ENCODE assay signal across 8 cellular contexts in the genomic region with DNA sequence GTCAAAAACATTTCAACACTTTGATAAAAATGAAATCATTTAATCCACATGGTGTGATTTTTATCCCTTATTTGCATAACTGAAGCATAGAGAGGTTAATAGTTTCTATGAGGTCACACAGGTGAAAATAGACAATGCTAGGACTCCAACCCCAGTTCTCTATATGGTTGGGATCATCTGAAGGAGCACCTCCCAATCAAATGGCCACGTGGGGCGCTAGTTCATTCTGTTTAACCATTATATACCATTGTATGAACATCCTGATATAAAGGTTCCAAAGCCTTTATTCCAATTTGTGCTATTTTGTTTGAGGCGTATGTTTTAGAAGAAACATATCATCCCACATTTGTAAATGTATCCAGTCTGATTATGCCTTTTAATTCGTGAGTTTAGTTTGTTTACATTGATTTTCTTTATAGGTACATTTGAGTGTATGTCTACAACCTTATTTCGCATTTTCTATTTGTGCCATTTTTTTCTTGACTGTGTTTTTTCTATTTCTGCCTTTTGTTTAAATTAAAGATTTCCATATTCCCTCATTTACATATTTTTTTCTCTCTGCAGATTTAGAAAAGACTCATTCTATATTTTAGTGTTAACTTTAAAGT.
DNase-seq lines count a peak whose midpoint lies in the region; ATAC-seq, FAIRE-seq and TF ChIP-seq lines count a peak whose summit lies in the region.

No MANE protein-coding gene starts in this region.

- H3K9me3 Mint-ChIP-seq in chondrocyte (ENCODE audit: low read depth): no peaks in the 10 kb centered on the region
- peaks cover 13% of the 10 kb centered on the region for H3K9me3 Mint-ChIP-seq in activated CD4-positive, alpha-beta memory T cell treated with anti-CD3 and anti-CD28 coated beads for 36 hours

- no peaks in the 10 kb centered on the region for H3K36me3 Mint-ChIP-seq in chondrocyte (ENCODE audit: low read depth)
- H3K36me3 Mint-ChIP-seq in activated CD4-positive, alpha-beta memory T cell treated with anti-CD3 and anti-CD28 coated beads for 36 hours: no peaks in the 10 kb centered on the region

- TF ChIP-seq CTCF in chondrocyte (IDR thresholded peaks at IDR 0.05): peak; percentile 57

- CTCF ChIA-PET in activated CD4-positive, alpha-beta memory T cell treated with anti-CD3 and anti-CD28 coated beads for 36 hours (lab: Charles Lee): no interaction called here

- H3K27ac Mint-ChIP-seq in chondrocyte (ENCODE audit: unreplicated experiment): no peak overlapping the region
- no peak overlapping the region for H3K27ac Mint-ChIP-seq in activated CD4-positive, alpha-beta memory T cell treated with anti-CD3 and anti-CD28 coated beads for 36 hours

- POLR2A ChIA-PET in activated CD4-positive, alpha-beta memory T cell treated with anti-CD3 and anti-CD28 coated beads for 36 hours (lab: Charles Lee): no interaction called here

- peak; percentile 34 for FAIRE-seq in G401.6 (lab: Jason Lieb, UNC)

- intact Hi-C loops in activated CD4-positive, alpha-beta memory T cell treated with anti-CD3 and anti-CD28 coated beads for 36 hours (cut with micrococcal nuclease): no loop called here

- no peaks in the 10 kb centered on the region for H3K27me3 Mint-ChIP-seq in chondrocyte (ENCODE audit: low read depth)
- H3K27me3 Mint-ChIP-seq in activated CD4-positive, alpha-beta memory T cell treated with anti-CD3 and anti-CD28 coated beads for 36 hours: no peaks in the 10 kb centered on the region

- ATAC-seq in GM21390 (IDR thresholded peaks at IDR 0.05; ENCODE audit: unreplicated experiment) (peak; percentile 84), HG03565 (IDR thresholded peaks at IDR 0.05; ENCODE audit: unreplicated experiment) (peak; percentile 73)

- H3K4me1 Mint-ChIP-seq in chondrocyte (ENCODE audit: low read depth): no peaks in the 10 kb centered on the region
- no peaks in the 10 kb centered on the region for H3K4me1 Mint-ChIP-seq in activated CD4-positive, alpha-beta memory T cell treated with anti-CD3 and anti-CD28 coated beads for 36 hours (ENCODE audit: low read depth)

- DNase-seq in chondrocyte (ENCODE audit: low spot score): no peak
- no peak for DNase-seq in activated CD4-positive, alpha-beta memory T cell treated with anti-CD3 and anti-CD28 coated beads for 36 hours
- no peak for DNase-seq in stimulated activated CD4-positive, alpha-beta T cell treated with anti-CD3 and anti-CD28 coated beads, Interleukin-2, amount 100 ng/mL, for 24 hours
- no peak for DNase-seq in midbrain (lab: John Stamatoyannopoulos, UW)
- no peak for DNase-seq in NCI-H146 (lab: John Stamatoyannopoulos, UW)

- H3K4me3 Mint-ChIP-seq in chondrocyte (ENCODE audit: unreplicated experiment): no peak overlapping the region
- H3K4me3 Mint-ChIP-seq in activated CD4-positive, alpha-beta memory T cell treated with anti-CD3 and anti-CD28 coated beads for 36 hours: no peak overlapping the region
